Comparison of ENCODE assay signal across 1 cellular context in the genomic region with DNA sequence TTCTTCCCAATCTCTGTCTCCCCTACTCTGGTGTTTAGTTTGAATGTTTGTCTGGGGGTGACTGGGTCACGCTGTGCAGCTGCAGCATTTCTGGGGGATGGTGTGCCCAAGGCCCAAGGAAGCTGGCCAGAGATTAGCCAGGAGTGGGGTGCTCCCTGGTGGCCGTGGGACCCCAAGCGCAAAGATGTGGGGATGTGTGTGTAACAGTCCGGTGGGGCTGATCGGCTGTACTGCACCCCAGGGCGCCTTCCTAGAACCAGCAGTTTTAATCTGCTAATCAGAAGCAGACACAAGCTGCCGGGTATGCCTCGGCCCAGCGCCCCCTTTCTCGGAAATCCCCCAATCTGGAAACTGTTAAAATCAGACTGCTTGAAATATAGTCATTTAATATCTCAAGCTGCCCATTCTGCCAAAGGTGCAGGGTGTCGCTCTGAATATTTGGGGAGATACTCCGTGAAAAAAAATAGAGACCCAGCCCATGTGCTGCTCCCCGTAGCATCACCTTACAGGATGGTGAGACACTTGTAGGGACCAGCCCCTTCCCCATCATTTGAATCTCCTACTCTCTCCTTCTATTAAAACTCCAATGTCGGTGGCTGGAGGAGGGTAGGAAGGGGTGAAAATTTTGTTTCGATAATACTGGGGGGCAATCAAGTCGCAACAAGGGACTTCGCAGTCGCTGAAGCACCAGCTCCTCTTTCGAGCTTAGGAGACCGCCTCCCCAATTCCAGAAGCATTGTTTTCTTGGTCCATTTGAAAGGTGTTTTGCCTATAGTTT.
TF ChIP-seq lines count a peak whose summit lies in the region.

No MANE protein-coding gene starts in this region.

TF ChIP-seq in GM12878, 131 proteins besides CTCF, POLR2A, EP300 and RAD21:
- no peak for TF ChIP-seq ZNF217 (IDR thresholded peaks at IDR 0.05)
- no peak for TF ChIP-seq NR2C2 (IDR thresholded peaks at IDR 0.05; ENCODE audit: borderline replicate concordance, control insufficient read depth, insufficient read length, low read depth)
- TF ChIP-seq SMC3 (IDR thresholded peaks at IDR 0.05; ENCODE audit: borderline replicate concordance, low read length) = peak; percentile 43; the same call in 1 of the 2 replicates
